1 cellular context compared by ENCODE assay signal in the genomic region with DNA sequence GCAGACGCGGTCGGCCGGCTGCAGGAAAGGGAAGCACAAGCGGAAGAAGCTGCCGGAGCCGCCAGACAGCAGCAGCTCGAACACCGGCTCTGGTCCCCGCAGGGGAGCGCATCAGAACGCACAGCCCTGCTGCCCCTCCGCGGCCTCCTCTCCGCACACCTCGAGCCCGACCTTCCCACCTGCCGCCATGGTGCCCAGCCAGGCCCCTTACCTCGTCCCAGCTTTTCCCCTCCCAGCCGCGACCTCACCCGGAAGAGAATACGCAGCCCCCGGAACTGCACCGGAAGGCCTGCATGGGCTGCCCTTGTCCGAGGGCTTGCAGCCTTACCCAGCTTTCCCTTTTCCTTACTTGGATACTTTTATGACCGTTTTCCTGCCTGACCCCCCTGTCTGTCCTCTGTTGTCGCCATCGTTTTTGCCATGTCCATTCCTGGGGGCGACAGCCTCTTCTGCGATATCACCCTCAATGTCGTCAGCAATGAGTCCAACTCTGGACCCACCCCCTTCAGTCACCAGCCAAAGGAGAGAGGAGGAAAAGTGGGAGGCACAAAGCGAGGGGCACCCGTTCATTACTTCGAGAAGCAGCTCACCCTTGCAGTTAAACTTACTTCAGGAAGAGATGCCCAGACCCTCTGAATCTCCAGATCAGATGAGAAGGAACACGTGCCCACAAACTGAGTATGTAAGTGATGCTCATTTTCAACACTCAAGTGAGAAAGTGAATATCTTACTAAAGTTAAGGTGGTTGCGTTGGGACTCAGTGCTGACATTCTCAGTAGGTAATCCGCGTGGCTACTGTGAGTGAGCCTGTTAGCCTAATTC.
TF ChIP-seq lines count a peak whose summit lies in the region.

No MANE protein-coding gene starts in this region.

TF ChIP-seq in K562, 482 proteins besides CTCF, POLR2A, EP300 and RAD21 (continues in another document):
- TF ChIP-seq, protein P1, sequence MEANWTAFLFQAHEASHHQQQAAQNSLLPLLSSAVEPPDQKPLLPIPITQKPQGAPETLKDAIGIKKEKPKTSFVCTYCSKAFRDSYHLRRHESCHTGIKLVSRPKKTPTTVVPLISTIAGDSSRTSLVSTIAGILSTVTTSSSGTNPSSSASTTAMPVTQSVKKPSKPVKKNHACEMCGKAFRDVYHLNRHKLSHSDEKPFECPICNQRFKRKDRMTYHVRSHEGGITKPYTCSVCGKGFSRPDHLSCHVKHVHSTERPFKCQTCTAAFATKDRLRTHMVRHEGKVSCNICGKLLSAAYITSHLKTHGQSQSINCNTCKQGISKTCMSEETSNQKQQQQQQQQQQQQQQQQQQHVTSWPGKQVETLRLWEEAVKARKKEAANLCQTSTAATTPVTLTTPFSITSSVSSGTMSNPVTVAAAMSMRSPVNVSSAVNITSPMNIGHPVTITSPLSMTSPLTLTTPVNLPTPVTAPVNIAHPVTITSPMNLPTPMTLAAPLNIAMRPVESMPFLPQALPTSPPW (CRISPR knock-in tag; IDR thresholded peaks at IDR 0.05), result peak; percentile 67
- TF ChIP-seq ATF2 (CRISPR knock-in tag; IDR thresholded peaks at IDR 0.05) (no peak), SAFB (IDR thresholded peaks at IDR 0.05; ENCODE audit: borderline replicate concordance, low read depth, low read length) (no peak), ELK3 (CRISPR knock-in tag; IDR thresholded peaks at IDR 0.05) (no peak), NRF1 (conservative IDR thresholded peaks at IDR 0.05 in 1 of 2, IDR thresholded peaks at IDR 0.05 in 1 of 2) (no peak; a peak in 1 of 4 replicates), SIN3B (IDR thresholded peaks at IDR 0.05; ENCODE audit: low read depth) (no peak; the same call in 1 of the 2 replicates), MYC (IDR thresholded peaks at IDR 0.05; ENCODE audit: low read depth, low read length) (peak; percentile 72), MYC (CRISPR knock-in tag; IDR thresholded peaks at IDR 0.05; ENCODE audit: borderline replicate concordance, low read depth) (no peak), ZFP1 (CRISPR knock-in tag; IDR thresholded peaks at IDR 0.05) (no peak), SMARCE1 (IDR thresholded peaks at IDR 0.05) (no peak), MITF (IDR thresholded peaks at IDR 0.05) (no peak), TEAD2 (tag; IDR thresholded peaks at IDR 0.05) (no peak; the same call in 1 of the 2 replicates), ZNF174 (CRISPR knock-in tag; IDR thresholded peaks at IDR 0.05) (no peak), HNRNPH1 (optimal IDR thresholded peaks at IDR 0.05; ENCODE audit: low read depth, low read length) (no peak), RHOXF2B (CRISPR knock-in tag; conservative IDR thresholded peaks at IDR 0.05) (no peak), E2F5 (CRISPR knock-in tag; IDR thresholded peaks at IDR 0.05) (no peak), SRSF1 (IDR thresholded peaks at IDR 0.05; ENCODE audit: low read depth, low read length) (no peak), CEBPB (tag; IDR thresholded peaks at IDR 0.05) (no peak), ZNF316 (IDR thresholded peaks at IDR 0.05) (peak; percentile 46), NBN (IDR thresholded peaks at IDR 0.05; ENCODE audit: low read depth) (peak; percentile 67; the same call in 1 of the 2 replicates), ATF1 (CRISPR knock-in tag; IDR thresholded peaks at IDR 0.05) (no peak), ATF1 (tag; IDR thresholded peaks at IDR 0.05) (peak; percentile 91), EHMT2 (IDR thresholded peaks at IDR 0.05) (peak; percentile 91), MCM7 (IDR thresholded peaks at IDR 0.05) (no peak), ZNF224 (CRISPR knock-in tag; IDR thresholded peaks at IDR 0.05) (no peak), SREBF1 (IDR thresholded peaks at IDR 0.05; ENCODE audit: borderline replicate concordance, low read depth, low read length) (0 out of 2 replicates have a peak, but pooled peaks have one; percentile 39)
- TF ChIP-seq, protein P2, sequence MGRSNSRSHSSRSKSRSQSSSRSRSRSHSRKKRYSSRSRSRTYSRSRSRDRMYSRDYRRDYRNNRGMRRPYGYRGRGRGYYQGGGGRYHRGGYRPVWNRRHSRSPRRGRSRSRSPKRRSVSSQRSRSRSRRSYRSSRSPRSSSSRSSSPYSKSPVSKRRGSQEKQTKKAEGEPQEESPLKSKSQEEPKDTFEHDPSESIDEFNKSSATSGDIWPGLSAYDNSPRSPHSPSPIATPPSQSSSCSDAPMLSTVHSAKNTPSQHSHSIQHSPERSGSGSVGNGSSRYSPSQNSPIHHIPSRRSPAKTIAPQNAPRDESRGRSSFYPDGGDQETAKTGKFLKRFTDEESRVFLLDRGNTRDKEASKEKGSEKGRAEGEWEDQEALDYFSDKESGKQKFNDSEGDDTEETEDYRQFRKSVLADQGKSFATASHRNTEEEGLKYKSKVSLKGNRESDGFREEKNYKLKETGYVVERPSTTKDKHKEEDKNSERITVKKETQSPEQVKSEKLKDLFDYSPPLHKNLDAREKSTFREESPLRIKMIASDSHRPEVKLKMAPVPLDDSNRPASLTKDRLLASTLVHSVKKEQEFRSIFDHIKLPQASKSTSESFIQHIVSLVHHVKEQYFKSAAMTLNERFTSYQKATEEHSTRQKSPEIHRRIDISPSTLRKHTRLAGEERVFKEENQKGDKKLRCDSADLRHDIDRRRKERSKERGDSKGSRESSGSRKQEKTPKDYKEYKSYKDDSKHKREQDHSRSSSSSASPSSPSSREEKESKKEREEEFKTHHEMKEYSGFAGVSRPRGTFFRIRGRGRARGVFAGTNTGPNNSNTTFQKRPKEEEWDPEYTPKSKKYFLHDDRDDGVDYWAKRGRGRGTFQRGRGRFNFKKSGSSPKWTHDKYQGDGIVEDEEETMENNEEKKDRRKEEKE (IDR thresholded peaks at IDR 0.05; ENCODE audit: borderline replicate concordance in 1 of 2, control insufficient read depth in 1 of 2, low read depth in 2 of 2, low read length in 1 of 2), result no peak
- TF ChIP-seq, protein P3, sequence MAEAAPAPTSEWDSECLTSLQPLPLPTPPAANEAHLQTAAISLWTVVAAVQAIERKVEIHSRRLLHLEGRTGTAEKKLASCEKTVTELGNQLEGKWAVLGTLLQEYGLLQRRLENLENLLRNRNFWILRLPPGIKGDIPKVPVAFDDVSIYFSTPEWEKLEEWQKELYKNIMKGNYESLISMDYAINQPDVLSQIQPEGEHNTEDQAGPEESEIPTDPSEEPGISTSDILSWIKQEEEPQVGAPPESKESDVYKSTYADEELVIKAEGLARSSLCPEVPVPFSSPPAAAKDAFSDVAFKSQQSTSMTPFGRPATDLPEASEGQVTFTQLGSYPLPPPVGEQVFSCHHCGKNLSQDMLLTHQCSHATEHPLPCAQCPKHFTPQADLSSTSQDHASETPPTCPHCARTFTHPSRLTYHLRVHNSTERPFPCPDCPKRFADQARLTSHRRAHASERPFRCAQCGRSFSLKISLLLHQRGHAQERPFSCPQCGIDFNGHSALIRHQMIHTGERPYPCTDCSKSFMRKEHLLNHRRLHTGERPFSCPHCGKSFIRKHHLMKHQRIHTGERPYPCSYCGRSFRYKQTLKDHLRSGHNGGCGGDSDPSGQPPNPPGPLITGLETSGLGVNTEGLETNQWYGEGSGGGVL (CRISPR knock-in tag; IDR thresholded peaks at IDR 0.05), result no peak
- TF ChIP-seq, protein P4, sequence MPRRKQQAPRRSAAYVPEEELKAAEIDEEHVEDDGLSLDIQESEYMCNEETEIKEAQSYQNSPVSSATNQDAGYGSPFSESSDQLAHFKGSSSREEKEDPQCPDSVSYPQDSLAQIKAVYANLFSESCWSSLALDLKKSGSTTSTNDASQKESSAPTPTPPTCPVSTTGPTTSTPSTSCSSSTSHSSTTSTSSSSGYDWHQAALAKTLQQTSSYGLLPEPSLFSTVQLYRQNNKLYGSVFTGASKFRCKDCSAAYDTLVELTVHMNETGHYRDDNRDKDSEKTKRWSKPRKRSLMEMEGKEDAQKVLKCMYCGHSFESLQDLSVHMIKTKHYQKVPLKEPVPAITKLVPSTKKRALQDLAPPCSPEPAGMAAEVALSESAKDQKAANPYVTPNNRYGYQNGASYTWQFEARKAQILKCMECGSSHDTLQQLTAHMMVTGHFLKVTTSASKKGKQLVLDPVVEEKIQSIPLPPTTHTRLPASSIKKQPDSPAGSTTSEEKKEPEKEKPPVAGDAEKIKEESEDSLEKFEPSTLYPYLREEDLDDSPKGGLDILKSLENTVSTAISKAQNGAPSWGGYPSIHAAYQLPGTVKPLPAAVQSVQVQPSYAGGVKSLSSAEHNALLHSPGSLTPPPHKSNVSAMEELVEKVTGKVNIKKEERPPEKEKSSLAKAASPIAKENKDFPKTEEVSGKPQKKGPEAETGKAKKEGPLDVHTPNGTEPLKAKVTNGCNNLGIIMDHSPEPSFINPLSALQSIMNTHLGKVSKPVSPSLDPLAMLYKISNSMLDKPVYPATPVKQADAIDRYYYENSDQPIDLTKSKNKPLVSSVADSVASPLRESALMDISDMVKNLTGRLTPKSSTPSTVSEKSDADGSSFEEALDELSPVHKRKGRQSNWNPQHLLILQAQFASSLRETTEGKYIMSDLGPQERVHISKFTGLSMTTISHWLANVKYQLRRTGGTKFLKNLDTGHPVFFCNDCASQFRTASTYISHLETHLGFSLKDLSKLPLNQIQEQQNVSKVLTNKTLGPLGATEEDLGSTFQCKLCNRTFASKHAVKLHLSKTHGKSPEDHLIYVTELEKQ (CRISPR knock-in tag; IDR thresholded peaks at IDR 0.05), result no peak
- TF ChIP-seq, protein P5, sequence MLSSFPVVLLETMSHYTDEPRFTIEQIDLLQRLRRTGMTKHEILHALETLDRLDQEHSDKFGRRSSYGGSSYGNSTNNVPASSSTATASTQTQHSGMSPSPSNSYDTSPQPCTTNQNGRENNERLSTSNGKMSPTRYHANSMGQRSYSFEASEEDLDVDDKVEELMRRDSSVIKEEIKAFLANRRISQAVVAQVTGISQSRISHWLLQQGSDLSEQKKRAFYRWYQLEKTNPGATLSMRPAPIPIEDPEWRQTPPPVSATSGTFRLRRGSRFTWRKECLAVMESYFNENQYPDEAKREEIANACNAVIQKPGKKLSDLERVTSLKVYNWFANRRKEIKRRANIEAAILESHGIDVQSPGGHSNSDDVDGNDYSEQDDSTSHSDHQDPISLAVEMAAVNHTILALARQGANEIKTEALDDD (IDR thresholded peaks at IDR 0.05), result no peak
- TF ChIP-seq, protein P6, sequence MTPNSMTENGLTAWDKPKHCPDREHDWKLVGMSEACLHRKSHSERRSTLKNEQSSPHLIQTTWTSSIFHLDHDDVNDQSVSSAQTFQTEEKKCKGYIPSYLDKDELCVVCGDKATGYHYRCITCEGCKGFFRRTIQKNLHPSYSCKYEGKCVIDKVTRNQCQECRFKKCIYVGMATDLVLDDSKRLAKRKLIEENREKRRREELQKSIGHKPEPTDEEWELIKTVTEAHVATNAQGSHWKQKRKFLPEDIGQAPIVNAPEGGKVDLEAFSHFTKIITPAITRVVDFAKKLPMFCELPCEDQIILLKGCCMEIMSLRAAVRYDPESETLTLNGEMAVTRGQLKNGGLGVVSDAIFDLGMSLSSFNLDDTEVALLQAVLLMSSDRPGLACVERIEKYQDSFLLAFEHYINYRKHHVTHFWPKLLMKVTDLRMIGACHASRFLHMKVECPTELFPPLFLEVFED (CRISPR knock-in tag; conservative IDR thresholded peaks at IDR 0.05), result peak; percentile 90
- TF ChIP-seq, protein P7, sequence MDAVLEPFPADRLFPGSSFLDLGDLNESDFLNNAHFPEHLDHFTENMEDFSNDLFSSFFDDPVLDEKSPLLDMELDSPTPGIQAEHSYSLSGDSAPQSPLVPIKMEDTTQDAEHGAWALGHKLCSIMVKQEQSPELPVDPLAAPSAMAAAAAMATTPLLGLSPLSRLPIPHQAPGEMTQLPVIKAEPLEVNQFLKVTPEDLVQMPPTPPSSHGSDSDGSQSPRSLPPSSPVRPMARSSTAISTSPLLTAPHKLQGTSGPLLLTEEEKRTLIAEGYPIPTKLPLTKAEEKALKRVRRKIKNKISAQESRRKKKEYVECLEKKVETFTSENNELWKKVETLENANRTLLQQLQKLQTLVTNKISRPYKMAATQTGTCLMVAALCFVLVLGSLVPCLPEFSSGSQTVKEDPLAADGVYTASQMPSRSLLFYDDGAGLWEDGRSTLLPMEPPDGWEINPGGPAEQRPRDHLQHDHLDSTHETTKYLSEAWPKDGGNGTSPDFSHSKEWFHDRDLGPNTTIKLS (IDR thresholded peaks at IDR 0.05; ENCODE audit: borderline replicate concordance, low read depth), result no peak
